ENCODE assay signal across 26 cellular contexts in genomic region chr4:12534684-12535083, GRCh38.
"Had no signal": no experiment of that assay in that cellular context is flagged by ENCODE, and none has a peak within 500 bp of the region (broad histone marks: within the 10 kb centered on the region; RNA-seq: fewer than 3 reads in every experiment).

No MANE protein-coding gene starts in this region.

- H3K27me3 ChIP-seq: neural progenitor cell, ovary, spleen, stomach, thyroid gland, tibial nerve, upper lobe of left lung, vagina had no signal

- H3K36me3 ChIP-seq: neural progenitor cell, ovary, spleen, stomach, thoracic aorta, thyroid gland, tibial nerve, upper lobe of left lung, vagina had no signal

- FAIRE-seq: urothelium cell line had no signal

- DNase-seq: naive thymus-derived CD4-positive, alpha-beta T cell; natural killer cell; occipital lobe; ovary; psoas muscle; right cardiac atrium; spleen; stimulated activated CD4-positive, alpha-beta T cell treated with anti-CD3 and anti-CD28 coated beads, Interleukin-12 subunit alpha, Interleukin-12 subunit beta, amount 100 ng/mL, for 4 hours; stimulated activated CD4-positive, alpha-beta T cell treated with anti-CD3 and anti-CD28 coated beads, Interleukin-1b, Interleukin-23, amount 100 ng/mL, for 48 hours; stimulated activated CD4-positive, alpha-beta T cell treated with anti-CD3 and anti-CD28 coated beads, Interleukin-2, amount 100 ng/mL, for 48 hours; stimulated activated CD4-positive, alpha-beta T cell treated with anti-CD3 and anti-CD28 coated beads, Interleukin-4, amount 100 ng/mL, for 24 hours; stimulated activated naive B cell treated with anti-CD40 and anti-IgM and Interleukin-4, amounts not matched to agents 10 μg/mL and 1 μg/mL and 100 μg/mL, for 72 hours; stimulated activated naive CD4-positive, alpha-beta T cell treated with Interleukin-2 at 50 U/mL for 16 hours; stomach; thyroid gland; trophoblast cell; upper lobe of left lung had no signal

- H2AFZ ChIP-seq: neural progenitor cell had no signal

- H3K4me2 ChIP-seq: neural progenitor cell, smooth muscle cell had no signal

- H3K27ac ChIP-seq: neural progenitor cell, ovary, psoas muscle, skin epidermis, spleen, stomach, thoracic aorta, thyroid gland, tibial nerve, upper lobe of left lung, vagina had no signal

- H3K4me1 ChIP-seq: neural progenitor cell, psoas muscle, spleen, stomach, thyroid gland, tibial nerve, upper lobe of left lung, vagina had no signal

- H3K9ac ChIP-seq: neural progenitor cell had no signal

- H3K9me3 ChIP-seq: ovary, psoas muscle, stomach, thoracic aorta, thyroid gland, tibial nerve, upper lobe of left lung, vagina had no signal

- ATAC-seq: naive thymus-derived CD4-positive, alpha-beta T cell; natural killer cell; psoas muscle; right cardiac atrium; sciatic nerve; stimulated activated effector memory CD8-positive, alpha-beta T cell treated with anti-CD3 and anti-CD28 coated beads, Interleukin-12 subunit alpha, Interleukin-12 subunit beta, amount 100 ng/mL, for 72 hours; stimulated activated naive B cell treated with anti-CD40 and anti-IgM and Interleukin-4, amounts not matched to agents 10 μg/mL and 1 μg/mL and 100 μg/mL, for 72 hours had no signal

- H3K4me3 ChIP-seq: neural progenitor cell, ovary, psoas muscle, skin epidermis, smooth muscle cell, spleen, stomach, thoracic aorta, thyroid gland, tibial nerve, upper lobe of left lung, vagina had no signal
